ENCODE assay signal across 6 cellular contexts in the genomic region with DNA sequence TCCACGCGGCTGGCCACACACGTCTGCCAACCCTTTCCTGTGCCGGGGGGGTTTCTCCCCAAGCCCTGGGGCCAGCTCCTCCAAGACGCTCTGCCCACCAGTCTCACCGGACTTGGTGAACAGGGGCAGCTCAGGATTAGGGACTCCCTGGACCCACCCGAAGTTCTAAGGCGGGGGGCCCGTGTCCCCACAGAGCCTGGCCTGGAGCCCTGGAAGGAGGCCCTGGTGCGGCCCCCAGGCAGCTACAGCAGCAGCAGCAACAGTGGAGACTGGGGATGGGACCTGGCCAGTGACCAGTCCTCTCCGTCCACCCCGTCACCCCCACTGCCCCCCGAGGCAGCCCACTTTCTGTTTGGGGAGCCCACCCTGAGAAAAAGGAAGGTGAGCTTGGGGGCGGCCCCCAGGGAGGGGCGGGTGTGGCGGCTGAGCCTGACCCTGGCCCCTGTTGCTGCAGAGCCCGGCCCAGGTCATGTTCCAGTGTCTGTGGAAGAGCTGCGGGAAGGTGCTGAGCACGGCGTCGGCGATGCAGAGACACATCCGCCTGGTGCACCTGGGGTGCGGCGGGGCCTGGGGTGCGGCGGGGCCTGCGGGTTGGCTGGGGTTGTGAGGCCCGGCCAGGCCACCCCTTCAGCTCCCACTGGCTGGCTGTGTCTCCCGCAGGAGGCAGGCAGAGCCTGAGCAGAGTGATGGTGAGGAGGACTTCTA. TPM values are rescaled to one million over a fixed set of nuclear protein-coding genes. Genes with fewer than 3 reads are reported as not detected.
A peak's percentile ranks its signal among the peaks of the same experiment; 100 is the strongest.
DNase-seq lines count a peak whose midpoint lies in the region; ATAC-seq lines count a peak whose summit lies in the region.

No MANE protein-coding gene starts in this region.

- H3K9ac ChIP-seq in BLaER1, result peak overlapping the region; percentile 80

- peaks cover 24% of the 10 kb centered on the region for H4K20me1 ChIP-seq in BLaER1

- H3K4me2 ChIP-seq in BLaER1, result peak overlapping the region; percentile 91

- 91 to 93% methylated on average over 19 to 27 of the region's 30 CpGs for WGBS in mesodermal cell (ENCODE audit: insufficient coverage in 2 of 2), 2 experiments

- no peaks in the 10 kb centered on the region for H3K9me3 ChIP-seq in BLaER1
- H3K9me3 ChIP-seq in mesodermal cell (ENCODE audit: control insufficient read depth, low read length), result no peaks in the 10 kb centered on the region

- H3K4me1 ChIP-seq in BLaER1 (peaks cover 54% of the 10 kb centered on the region), mesodermal cell (ENCODE audit: control insufficient read depth, insufficient read depth, low read length, poor library complexity, severe bottlenecking) (peaks cover 18% of the 10 kb centered on the region)

- H3K27me3 ChIP-seq in BLaER1, result no peaks in the 10 kb centered on the region

- no peak overlapping the region for H3K27ac Mint-ChIP-seq in activated naive CD8-positive, alpha-beta T cell treated with anti-CD3 and anti-CD28 coated beads, Interleukin-2, amount 50 U/mL, for 24 hours

- H3K36me3 ChIP-seq in BLaER1 (peaks cover 24% of the 10 kb centered on the region), mesodermal cell (ENCODE audit: control insufficient read depth, insufficient read depth, low read length) (peaks cover 45% of the 10 kb centered on the region)

- DNase-seq in activated naive CD8-positive, alpha-beta T cell treated with anti-CD3 and anti-CD28 coated beads, Interleukin-2, amount 50 U/mL, for 24 hours, result no peak
- no peak for DNase-seq in substantia nigra (lab: John Stamatoyannopoulos, UW)
- DNase-seq in activated gamma-delta T cell treated with Interleukin-2 at 50 U/mL for 16 hours, result no peak

- H3K4me3 ChIP-seq in BLaER1 (no peak overlapping the region), mesodermal cell (ENCODE audit: extremely low read depth, insufficient read depth, low read length, poor library complexity, severe bottlenecking) (peak overlapping the region; percentile 64)

- ATAC-seq in activated naive CD8-positive, alpha-beta T cell treated with anti-CD3 and anti-CD28 coated beads, Interleukin-2, amount 50 U/mL, for 24 hours, result no peak
- no peak for ATAC-seq in HG02870 (IDR thresholded peaks at IDR 0.05; ENCODE audit: unreplicated experiment)

- H3K4me1 Mint-ChIP-seq in activated naive CD8-positive, alpha-beta T cell treated with anti-CD3 and anti-CD28 coated beads, Interleukin-2, amount 50 U/mL, for 24 hours, result peaks cover 4% of the 10 kb centered on the region

- H3K27ac ChIP-seq in BLaER1 (peak overlapping the region; percentile 81; the same call in 1 of the 2 replicates), mesodermal cell (ENCODE audit: low read depth, low read length, severe bottlenecking) (no peak overlapping the region), substantia nigra (ENCODE audit: low read depth, low read length, poor library complexity, severe bottlenecking) (no peak overlapping the region)

- H3K27me3 Mint-ChIP-seq in activated naive CD8-positive, alpha-beta T cell treated with anti-CD3 and anti-CD28 coated beads, Interleukin-2, amount 50 U/mL, for 24 hours, result no peaks in the 10 kb centered on the region

- H3K4me3 Mint-ChIP-seq in activated naive CD8-positive, alpha-beta T cell treated with anti-CD3 and anti-CD28 coated beads, Interleukin-2, amount 50 U/mL, for 24 hours, result peak overlapping the region; percentile 17

- no peaks in the 10 kb centered on the region for H3K9me3 Mint-ChIP-seq in activated naive CD8-positive, alpha-beta T cell treated with anti-CD3 and anti-CD28 coated beads, Interleukin-2, amount 50 U/mL, for 24 hours

- no peaks in the 10 kb centered on the region for H3K36me3 Mint-ChIP-seq in activated naive CD8-positive, alpha-beta T cell treated with anti-CD3 and anti-CD28 coated beads, Interleukin-2, amount 50 U/mL, for 24 hours (ENCODE audit: low read depth)

RNA-seq across cellular contexts. Expression of a gene that starts 2.3 kb away (rescaled TPM):
- polyA plus RNA-seq in mesodermal cell (2013, experiment 1 of 2), result 64.5 TPM
- 54.6 TPM for polyA plus RNA-seq in mesodermal cell (2013, experiment 2 of 2)

RNA-seq across cellular contexts. Expression of a gene that starts 5.4 kb away (rescaled TPM):
- 9.3 TPM for polyA plus RNA-seq in mesodermal cell (2013, experiment 1 of 2)
- polyA plus RNA-seq in mesodermal cell (2013, experiment 2 of 2), result 4.8 TPM

RNA-seq across cellular contexts. Expression of a gene that starts 34.0 kb away (rescaled TPM):
- 19.6 TPM for polyA plus RNA-seq in mesodermal cell (2013, experiment 1 of 2)
- 16.6 TPM for polyA plus RNA-seq in mesodermal cell (2013, experiment 2 of 2)

RNA-seq across cellular contexts. Expression of a gene that starts 34.1 kb away (rescaled TPM):
- 15.0 TPM for polyA plus RNA-seq in mesodermal cell (2013, experiment 1 of 2)
- 14.0 TPM for polyA plus RNA-seq in mesodermal cell (2013, experiment 2 of 2)

RNA-seq across cellular contexts. Expression of a gene that starts 45.4 kb away (rescaled TPM):
- polyA plus RNA-seq in mesodermal cell (2013, experiment 1 of 2), result 1.4 TPM
- polyA plus RNA-seq in mesodermal cell (2013, experiment 2 of 2), result 1.6 TPM
